8 cellular contexts compared by ENCODE assay signal in genomic region chr13:113489171-113489548, GRCh38. TPM values are rescaled to one million over a fixed set of nuclear protein-coding genes. Genes with fewer than 3 reads are reported as not detected.
A peak's percentile ranks its signal among the peaks of the same experiment; 100 is the strongest.
DNase-seq lines count a peak whose midpoint lies in the region; ATAC-seq and TF ChIP-seq lines count a peak whose summit lies in the region.

No MANE protein-coding gene starts in this region.

- no peaks in the 10 kb centered on the region for H3K9me3 ChIP-seq in CD4-positive, CD25-positive, alpha-beta regulatory T cell (ENCODE audit: control insufficient read depth in 2 of 2, low read length in 2 of 2)

- no peak overlapping the region for H3K27ac ChIP-seq in CD4-positive, CD25-positive, alpha-beta regulatory T cell (ENCODE audit: insufficient read depth, low read length, poor library complexity, severe bottlenecking)

- peak overlapping the region; percentile 92 to 98 (median 94) for H3K4me3 Mint-ChIP-seq in CD4-positive, CD25-positive, alpha-beta regulatory T cell
- peak overlapping the region; percentile 81 to 94 (median 91) for H3K4me3 Mint-ChIP-seq in naive thymus-derived CD8-positive, alpha-beta T cell

- H3K27me3 ChIP-seq in CD4-positive, CD25-positive, alpha-beta regulatory T cell (ENCODE audit: control insufficient read depth, insufficient read depth, low read length) = no peaks in the 10 kb centered on the region

- no peaks in the 10 kb centered on the region for H3K9me3 Mint-ChIP-seq in CD4-positive, CD25-positive, alpha-beta regulatory T cell
- H3K9me3 Mint-ChIP-seq in naive thymus-derived CD8-positive, alpha-beta T cell = no peaks in the 10 kb centered on the region

- H3K27ac Mint-ChIP-seq in CD4-positive, CD25-positive, alpha-beta regulatory T cell = peak overlapping the region in 1 of 3 donors; percentile 83
- peak overlapping the region in 4 of 10 donors; percentile 80 to 95 (median 90) for H3K27ac Mint-ChIP-seq in naive thymus-derived CD8-positive, alpha-beta T cell

- ATAC-seq in CD4-positive, CD25-positive, alpha-beta regulatory T cell (ENCODE audit: low read depth in 2 of 2) = no peak
- ATAC-seq in naive thymus-derived CD8-positive, alpha-beta T cell = no peak
- no peak for ATAC-seq in GM21528 (IDR thresholded peaks at IDR 0.05; ENCODE audit: low FRiP score, unreplicated experiment)

- POLR2A ChIA-PET in naive thymus-derived CD8-positive, alpha-beta T cell (lab: Charles Lee) = interaction anchor here (1.3 kb wide), 1 partner anchor 98 kb away, joined by 3 read pairs; no protein-coding TSS in a partner anchor

- DNase-seq in CD4-positive, CD25-positive, alpha-beta regulatory T cell = no peak
- DNase-seq in choroid plexus epithelial cell (ENCODE audit: low read depth) = peak; percentile 44
- DNase-seq in naive thymus-derived CD8-positive, alpha-beta T cell = no peak
- no peak for DNase-seq in NCI-H774 (lab: John Stamatoyannopoulos, UW)
- DNase-seq in inferior parietal cortex (ENCODE audit: extremely low spot score) = no peak
- no peak for DNase-seq in germinal center (ENCODE audit: low spot score)

- peaks cover 3% of the 10 kb centered on the region for H3K36me3 Mint-ChIP-seq in CD4-positive, CD25-positive, alpha-beta regulatory T cell
- H3K36me3 Mint-ChIP-seq in naive thymus-derived CD8-positive, alpha-beta T cell = no peaks in the 10 kb centered on the region

- no peaks in the 10 kb centered on the region for H3K36me3 ChIP-seq in CD4-positive, CD25-positive, alpha-beta regulatory T cell (ENCODE audit: control insufficient read depth, insufficient read depth, low read length)

- no peaks in the 10 kb centered on the region for H3K27me3 Mint-ChIP-seq in CD4-positive, CD25-positive, alpha-beta regulatory T cell
- no peaks in the 10 kb centered on the region for H3K27me3 Mint-ChIP-seq in naive thymus-derived CD8-positive, alpha-beta T cell

- H3K4me3 ChIP-seq in CD4-positive, CD25-positive, alpha-beta regulatory T cell (ENCODE audit: low read depth, low read length) = peak overlapping the region; percentile 75
- peak overlapping the region; percentile 82 for H3K4me3 ChIP-seq in choroid plexus epithelial cell (ENCODE audit: low read depth, low read length)

- peaks cover 28% of the 10 kb centered on the region for H3K4me1 ChIP-seq in CD4-positive, CD25-positive, alpha-beta regulatory T cell (ENCODE audit: control insufficient read depth, insufficient read depth, low read length, poor library complexity, severe bottlenecking)

- peak; percentile 38 for TF ChIP-seq CTCF in LNCAP (IDR thresholded peaks at IDR 0.05)
- no peak for TF ChIP-seq CTCF in choroid plexus epithelial cell (conservative IDR thresholded peaks at IDR 0.05; ENCODE audit: low read depth, low read length)

- peaks cover 29 to 71% (median 52%) of the 10 kb centered on the region in 4 donors for H3K4me1 Mint-ChIP-seq in CD4-positive, CD25-positive, alpha-beta regulatory T cell
- H3K4me1 Mint-ChIP-seq in naive thymus-derived CD8-positive, alpha-beta T cell = peaks cover 30 to 60% (median 54%) of the 10 kb centered on the region in 4 donors

RNA-seq across cellular contexts. Expression of gene DCUN1D2, which starts 1.4 kb away (rescaled TPM):
- 23.0 TPM for total RNA-seq in CD4-positive, CD25-positive, alpha-beta regulatory T cell
- polyA plus RNA-seq in CD4-positive, CD25-positive, alpha-beta regulatory T cell = 10 to 100 TPM in 1 of 4 donors, 1 to 10 TPM in 3; 6.8 to 10.2 (median 9.2) TPM
- 10 to 100 TPM; 26.6 to 37.5 TPM for total RNA-seq in naive thymus-derived CD8-positive, alpha-beta T cell
- polyA plus RNA-seq in naive thymus-derived CD8-positive, alpha-beta T cell = 10 to 100 TPM in 1 of 3 donors, 1 to 10 TPM in 2; 4.8 to 11.4 (median 7.2) TPM

RNA-seq across cellular contexts. Expression of gene ADPRHL1, which starts 35.9 kb away (rescaled TPM):
- 0.57 TPM for total RNA-seq in CD4-positive, CD25-positive, alpha-beta regulatory T cell
- polyA plus RNA-seq in CD4-positive, CD25-positive, alpha-beta regulatory T cell = under 1 TPM in 3 of 4 donors, not detected in 1; 0.24 to 0.64 (median 0.54) TPM
- total RNA-seq in naive thymus-derived CD8-positive, alpha-beta T cell = 1 to 10 TPM; 1.1 to 1.2 TPM
- under 1 TPM in 2 of 3 donors, not detected in 1; 0.22 to 0.27 TPM for polyA plus RNA-seq in naive thymus-derived CD8-positive, alpha-beta T cell
